Comparison of ENCODE assay signal across 10 cellular contexts in genomic region chr1:11641776-11642305, GRCh38. TPM values are rescaled to one million over a fixed set of nuclear protein-coding genes. Genes with fewer than 3 reads are reported as not detected.
A peak's percentile ranks its signal among the peaks of the same experiment; 100 is the strongest.
DNase-seq lines count a peak whose midpoint lies in the region; ATAC-seq, FAIRE-seq and TF ChIP-seq lines count a peak whose summit lies in the region.
"Had no signal": no experiment of that assay in that cellular context is flagged by ENCODE, and none has a peak within 500 bp of the region (broad histone marks: within the 10 kb centered on the region; RNA-seq: fewer than 3 reads in every experiment).

No MANE protein-coding gene starts in this region.

- no peaks in the 10 kb centered on the region for H3K36me3 ChIP-seq in BLaER1
- H3K36me3 ChIP-seq in bronchial epithelial cell (ENCODE audit: control insufficient read depth, insufficient read depth, low read length): no peaks in the 10 kb centered on the region

- H3K27ac ChIP-seq in BLaER1: no peak overlapping the region
- H3K27ac ChIP-seq: HL-60 had no signal

- H4K20me1 ChIP-seq in BLaER1: peaks cover 11% of the 10 kb centered on the region; the same call in 1 of the 2 replicates

- no peaks in the 10 kb centered on the region for H3K9me3 ChIP-seq in BLaER1

- peaks cover 27% of the 10 kb centered on the region for H3K4me1 ChIP-seq in BLaER1

- no peak overlapping the region for H3K9ac ChIP-seq in BLaER1

- no peak for FAIRE-seq in D721Med (lab: Jason Lieb, UNC)
- peak; percentile 7 for FAIRE-seq in bronchial epithelial cell (lab: Jason Lieb, UNC)

- DNase-seq in D721Med (ENCODE audit: insufficient read length, low spot score) (peak; percentile 35), NCI-H69 (lab: John Stamatoyannopoulos, UW) (peak; percentile 27), bronchial epithelial cell (ENCODE audit: low read depth) (no peak), SW 1271 (lab: John Stamatoyannopoulos, UW) (no peak)
- no peak for DNase-seq in stimulated activated CD4-positive, alpha-beta T cell treated with anti-CD3 and anti-CD28 coated beads, Interleukin-15, amount 100 ng/mL, for 24 hours

- H3K27me3 ChIP-seq in BLaER1: no peaks in the 10 kb centered on the region
- no peaks in the 10 kb centered on the region for H3K27me3 ChIP-seq in bronchial epithelial cell (ENCODE audit: control insufficient read depth, insufficient read depth, low read length)

- H3K4me3 ChIP-seq in BLaER1: no peak overlapping the region
- no peak overlapping the region for H3K4me3 ChIP-seq in bronchial epithelial cell (ENCODE audit: low read depth, low read length)

- no peak for TF ChIP-seq CTCF in D721Med (IDR thresholded peaks at IDR 0.05; ENCODE audit: insufficient read depth, missing control alignments)
- no peak for TF ChIP-seq CTCF in bronchial epithelial cell (IDR thresholded peaks at IDR 0.05; ENCODE audit: insufficient read depth, low read length, severe bottlenecking)

- H3K4me2 ChIP-seq in BLaER1: peak overlapping the region; percentile 77

- ATAC-seq in GM21576 (IDR thresholded peaks at IDR 0.05; ENCODE audit: unreplicated experiment): no peak
- ATAC-seq in GM21529 (IDR thresholded peaks at IDR 0.05; ENCODE audit: unreplicated experiment): no peak

RNA-seq across cellular contexts. Expression of gene FBXO2, which starts 12.4 kb away (rescaled TPM):
- total RNA-seq in bronchial epithelial cell: 49.5 and 75.7 TPM in 2 replicates

RNA-seq across cellular contexts. Expression of gene FBXO44, which starts 12.8 kb away (rescaled TPM):
- total RNA-seq in bronchial epithelial cell: 9.0 and 14.7 TPM in 2 replicates

RNA-seq across cellular contexts. Expression of gene FBXO6, which starts 22.2 kb away (rescaled TPM):
- 13.2 and 14.2 TPM in 2 replicates for total RNA-seq in bronchial epithelial cell

RNA-seq across cellular contexts. Expression of gene MAD2L2, which starts 39.1 kb away (rescaled TPM):
- 41.6 and 44.5 TPM in 2 replicates for total RNA-seq in bronchial epithelial cell

RNA-seq across cellular contexts. Expression of gene DRAXIN, which starts 49.7 kb away (rescaled TPM):
- total RNA-seq in bronchial epithelial cell: not detected in 2 replicates
- total RNA-seq: HFFc6 had no signal

Comparison
In these comparisons a context has a peak if more than half of its experiments do, and no peak if none do; other contexts are left out.
1. DNase-seq: peak in D721Med (single experiment) and NCI-H69 (single experiment); none in bronchial epithelial cell (single experiment), stimulated activated CD4-positive, alpha-beta T cell treated with anti-CD3 and anti-CD28 coated beads, Interleukin-15, amount 100 ng/mL, for 24 hours (single experiment) and SW 1271 (0 of 2).